Comparison of ENCODE assay signal across 25 cellular contexts in the genomic region with DNA sequence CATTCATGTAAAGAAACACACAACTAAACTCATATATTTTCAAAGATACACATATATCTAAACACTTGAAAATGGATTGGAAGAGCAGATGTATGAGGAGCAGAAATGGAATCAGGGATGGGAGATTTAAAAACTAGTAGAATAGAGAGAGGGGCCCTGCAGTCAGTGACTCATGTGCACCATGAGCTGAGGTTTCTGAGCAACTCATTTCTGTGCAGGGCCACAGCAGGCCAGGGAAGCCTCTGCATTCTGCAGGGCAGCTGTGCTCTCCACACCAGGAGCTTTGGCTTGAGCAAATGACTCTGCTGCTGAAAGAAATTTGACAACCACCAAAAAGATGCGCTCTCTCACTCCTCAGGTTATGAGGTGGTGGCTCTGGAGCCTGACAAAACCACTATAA. TPM values are rescaled to one million over a fixed set of nuclear protein-coding genes. Genes with fewer than 3 reads are reported as not detected.
DNase-seq lines count a peak whose midpoint lies in the region; ATAC-seq and TF ChIP-seq lines count a peak whose summit lies in the region.
"Had no signal": no experiment of that assay in that cellular context is flagged by ENCODE, and none has a peak within 500 bp of the region (broad histone marks: within the 10 kb centered on the region; RNA-seq: fewer than 3 reads in every experiment).

No MANE protein-coding gene starts in this region.

- no peaks in the 10 kb centered on the region for H3K9me3 Mint-ChIP-seq in activated naive CD4-positive, alpha-beta T cell treated with anti-CD3 and anti-CD28 coated beads, Interleukin-2, amount 50 U/mL, for 72 hours
- H3K9me3 Mint-ChIP-seq in stimulated activated effector memory CD8-positive, alpha-beta T cell treated with anti-CD3 and anti-CD28 coated beads, Interleukin-12 subunit alpha, Interleukin-12 subunit beta, amount 100 ng/mL, for 72 hours: no peaks in the 10 kb centered on the region
- H3K9me3 Mint-ChIP-seq: activated naive CD4-positive, alpha-beta T cell treated with anti-CD3 and anti-CD28 coated beads, Interleukin-2, amount 50 U/mL, for 24 hours; dendritic cell treated with granulocyte-macrophage colony-stimulating factor and Interleukin-4, amounts not matched to agents 40 ng/mL and 50 ng/mL, for 4 days; memory B cell; natural killer cell treated with Interleukin-12 subunit alpha and Interleukin-12 subunit beta and Interleukin-15 and Interleukin-18, amount 100 ng/mL, for 72 hours had no signal

- no peaks in the 10 kb centered on the region for H3K9me2 ChIP-seq in SK-N-SH

- no peak for TF ChIP-seq RAD21 in SK-N-SH (IDR thresholded peaks at IDR 0.05; ENCODE audit: low read length)

- no peak for DNase-seq in activated naive CD4-positive, alpha-beta T cell treated with anti-CD3 and anti-CD28 coated beads, Interleukin-2, amount 50 U/mL, for 72 hours (ENCODE audit: low spot score in 2 of 2)
- DNase-seq in activated naive CD4-positive, alpha-beta T cell treated with Interleukin-2 at 50 U/mL for 16 hours: no peak
- DNase-seq in SK-N-SH (no peak), fibroblast of peridontal ligament (ENCODE audit: extremely low read depth) (peak; percentile 51), SK-N-DZ (ENCODE audit: low spot score) (no peak), NCI-H510A treated with DMSO at 0.1 percent for 48 hours (lab: John Stamatoyannopoulos, UW) (no peak), activated gamma-delta T cell treated with Interleukin-2 at 50 U/mL for 16 hours (no peak)
- no peak for DNase-seq in stimulated activated effector memory CD8-positive, alpha-beta T cell treated with anti-CD3 and anti-CD28 coated beads, Interleukin-12 subunit alpha, Interleukin-12 subunit beta, amount 100 ng/mL, for 72 hours (ENCODE audit: low spot score in 2 of 2)
- DNase-seq: activated CD4-positive, alpha-beta T cell treated with anti-CD3 and anti-CD28 coated beads, Interleukin-2, amount 50 U/mL, for 1 hour; CD4-positive, alpha-beta memory T cell; DMS53; NCI-H1930; uterus had no signal

- peaks cover 0 to 10% of the 10 kb centered on the region in 2 experiments; a peak in 1 of 4 replicates for H3K4me1 ChIP-seq in SK-N-SH (ENCODE audit: control insufficient read depth in 1 of 2, insufficient read depth in 2 of 2, low read depth in 1 of 2, low read length in 1 of 2)
- H3K4me1 ChIP-seq: gastroesophageal sphincter, parathyroid adenoma, uterus had no signal

- no peak overlapping the region for H3K27ac ChIP-seq in SK-N-SH (ENCODE audit: low read depth in 2 of 2, low read length in 1 of 2)
- H3K27ac ChIP-seq: gastroesophageal sphincter, parathyroid adenoma, uterus had no signal

- H3K4me3 ChIP-seq in SK-N-SH (ENCODE audit: low read depth in 2 of 2, low read length in 1 of 2): no peak overlapping the region
- H3K4me3 ChIP-seq: gastroesophageal sphincter, K562, uterus had no signal

- CTCF ChIA-PET in SK-N-SH (lab: Yijun Ruan, JAX): interaction anchor here (0.8 to 1.2 kb wide), 2 partner anchors 102 to 149 kb away, joined by 3 to 5 read pairs; no protein-coding TSS in a partner anchor

- H3K4me3 Mint-ChIP-seq in stimulated activated effector memory CD8-positive, alpha-beta T cell treated with anti-CD3 and anti-CD28 coated beads, Interleukin-12 subunit alpha, Interleukin-12 subunit beta, amount 100 ng/mL, for 72 hours: no peak overlapping the region
- H3K4me3 Mint-ChIP-seq: activated naive CD4-positive, alpha-beta T cell treated with anti-CD3 and anti-CD28 coated beads, Interleukin-2, amount 50 U/mL, for 24 hours; CD4-positive, alpha-beta memory T cell; dendritic cell treated with granulocyte-macrophage colony-stimulating factor and Interleukin-4, amounts not matched to agents 40 ng/mL and 50 ng/mL, for 4 days; memory B cell; natural killer cell treated with Interleukin-12 subunit alpha and Interleukin-12 subunit beta and Interleukin-15 and Interleukin-18, amount 100 ng/mL, for 72 hours had no signal

- no peaks in the 10 kb centered on the region for H3F3A ChIP-seq in SK-N-SH (replicated peaks; ENCODE audit: insufficient read depth)

- no CpG with 5 or more reads among the region's 1 CpG for whole genome bisulfite sequencing in SK-N-SH (ENCODE audit: low lambda C conversion rate)

- ATAC-seq in activated naive CD4-positive, alpha-beta T cell treated with anti-CD3 and anti-CD28 coated beads, Interleukin-2, amount 50 U/mL, for 72 hours: peak; percentile 41 to 71
- ATAC-seq in stimulated activated effector memory CD8-positive, alpha-beta T cell treated with anti-CD3 and anti-CD28 coated beads, Interleukin-12 subunit alpha, Interleukin-12 subunit beta, amount 100 ng/mL, for 72 hours: peak; percentile 64
- ATAC-seq: gastroesophageal sphincter; HCT116; K562; natural killer cell treated with Interleukin-12 subunit alpha and Interleukin-12 subunit beta and Interleukin-15 and Interleukin-18, amount 100 ng/mL, for 72 hours; sciatic nerve had no signal

- H3K9me3 ChIP-seq in SK-N-SH: no peaks in the 10 kb centered on the region
- H3K9me3 ChIP-seq: gastroesophageal sphincter, uterus had no signal

- TF ChIP-seq CTCF in SK-N-SH (IDR thresholded peaks at IDR 0.05): no peak

- TF ChIP-seq EP300 in SK-N-SH (IDR thresholded peaks at IDR 0.05; ENCODE audit: borderline replicate concordance in 1 of 2, low read depth in 1 of 2, low read length in 1 of 2): no peak

- no peaks in the 10 kb centered on the region for H3K36me3 Mint-ChIP-seq in activated naive CD4-positive, alpha-beta T cell treated with anti-CD3 and anti-CD28 coated beads, Interleukin-2, amount 50 U/mL, for 72 hours
- H3K36me3 Mint-ChIP-seq in stimulated activated effector memory CD8-positive, alpha-beta T cell treated with anti-CD3 and anti-CD28 coated beads, Interleukin-12 subunit alpha, Interleukin-12 subunit beta, amount 100 ng/mL, for 72 hours: no peaks in the 10 kb centered on the region
- H3K36me3 Mint-ChIP-seq: activated naive CD4-positive, alpha-beta T cell treated with anti-CD3 and anti-CD28 coated beads, Interleukin-2, amount 50 U/mL, for 24 hours; CD4-positive, alpha-beta memory T cell; memory B cell; natural killer cell treated with Interleukin-12 subunit alpha and Interleukin-12 subunit beta and Interleukin-15 and Interleukin-18, amount 100 ng/mL, for 72 hours had no signal

- H3K4me1 Mint-ChIP-seq in stimulated activated effector memory CD8-positive, alpha-beta T cell treated with anti-CD3 and anti-CD28 coated beads, Interleukin-12 subunit alpha, Interleukin-12 subunit beta, amount 100 ng/mL, for 72 hours: no peaks in the 10 kb centered on the region
- H3K4me1 Mint-ChIP-seq: activated naive CD4-positive, alpha-beta T cell treated with anti-CD3 and anti-CD28 coated beads, Interleukin-2, amount 50 U/mL, for 24 hours; CD4-positive, alpha-beta memory T cell; memory B cell had no signal

- H3K27ac Mint-ChIP-seq in activated naive CD4-positive, alpha-beta T cell treated with anti-CD3 and anti-CD28 coated beads, Interleukin-2, amount 50 U/mL, for 72 hours: no peak overlapping the region
- no peak overlapping the region for H3K27ac Mint-ChIP-seq in stimulated activated effector memory CD8-positive, alpha-beta T cell treated with anti-CD3 and anti-CD28 coated beads, Interleukin-12 subunit alpha, Interleukin-12 subunit beta, amount 100 ng/mL, for 72 hours
- H3K27ac Mint-ChIP-seq: activated naive CD4-positive, alpha-beta T cell treated with anti-CD3 and anti-CD28 coated beads, Interleukin-2, amount 50 U/mL, for 24 hours; CD4-positive, alpha-beta memory T cell; dendritic cell treated with granulocyte-macrophage colony-stimulating factor and Interleukin-4, amounts not matched to agents 40 ng/mL and 50 ng/mL, for 4 days; memory B cell; natural killer cell treated with Interleukin-12 subunit alpha and Interleukin-12 subunit beta and Interleukin-15 and Interleukin-18, amount 100 ng/mL, for 72 hours had no signal

- H3K79me2 ChIP-seq in SK-N-SH (ENCODE audit: insufficient read depth): no peaks in the 10 kb centered on the region
- H3K79me2 ChIP-seq: parathyroid adenoma had no signal

- H3K36me3 ChIP-seq in SK-N-SH (replicated peaks in 1 of 2; ENCODE audit: control insufficient read depth in 1 of 2, insufficient read depth in 2 of 2, low read length in 1 of 2): no peaks in the 10 kb centered on the region
- H3K36me3 ChIP-seq: gastroesophageal sphincter, uterus had no signal

- H4K20me1 ChIP-seq in SK-N-SH (ENCODE audit: insufficient read depth): no peaks in the 10 kb centered on the region

- no peaks in the 10 kb centered on the region; the same call in 1 of the 2 replicates for H3K27me3 ChIP-seq in SK-N-SH (ENCODE audit: insufficient read depth)
- H3K27me3 ChIP-seq: uterus had no signal

- no peak overlapping the region for H3K9ac ChIP-seq in SK-N-SH
- H3K9ac ChIP-seq: parathyroid adenoma had no signal

- no peak overlapping the region for H2AFZ ChIP-seq in SK-N-SH (ENCODE audit: low read depth)
- H2AFZ ChIP-seq: parathyroid adenoma had no signal

- no peak overlapping the region for H3K4me2 ChIP-seq in SK-N-SH

- POLR2A ChIA-PET in SK-N-SH (lab: Yijun Ruan, JAX): no interaction called here

TF ChIP-seq in SK-N-SH, 30 proteins besides CTCF, POLR2A, EP300 and RAD21 (continues in another document):
- TF ChIP-seq GATA2 (CRISPR knock-in tag; IDR thresholded peaks at IDR 0.05) (no peak), SIN3A (IDR thresholded peaks at IDR 0.05; ENCODE audit: borderline replicate concordance, low read depth, low read length) (no peak)

RNA-seq across cellular contexts. Expression of a gene that starts 27.1 kb away (rescaled TPM):
- total RNA-seq in activated naive CD4-positive, alpha-beta T cell treated with anti-CD3 and anti-CD28 coated beads, Interleukin-2, amount 50 U/mL, for 72 hours: under 1 TPM in 1 of 2 donors, not detected in 1; 0.10 TPM
- polyA plus RNA-seq in SK-N-SH (2012; rRNA removed): 0.02 TPM in 1 of 2 replicates, not detected in the other
- 0.01 and 0.04 TPM in 2 replicates for polyA plus RNA-seq in SK-N-SH (2012; cell fraction: cytosol; rRNA removed)
- polyA plus RNA-seq in SK-N-SH (2012; cell fraction: nucleus; rRNA removed): 0.05 TPM in 1 of 2 replicates, not detected in the other
- polyA plus RNA-seq in SK-N-DZ (2014; cell fraction: cytosol; rRNA removed): 6.0 and 7.8 TPM in 2 replicates
- polyA plus RNA-seq in SK-N-DZ (2014; cell fraction: nucleus; rRNA removed): 5.3 and 7.8 TPM in 2 replicates
- total RNA-seq: A673; CD4-positive, alpha-beta memory T cell; natural killer cell treated with Interleukin-12 subunit alpha and Interleukin-12 subunit beta and Interleukin-15 and Interleukin-18, amount 100 ng/mL, for 72 hours had no signal
- polyA plus RNA-seq: CD4-positive, alpha-beta memory T cell had no signal

RNA-seq across cellular contexts. Expression of a gene that starts 41.9 kb away (rescaled TPM):
- under 1 TPM in 1 of 2 donors, not detected in 1; 0.82 TPM for total RNA-seq in activated naive CD4-positive, alpha-beta T cell treated with anti-CD3 and anti-CD28 coated beads, Interleukin-2, amount 50 U/mL, for 72 hours
- not detected in 2 replicates for polyA plus RNA-seq in SK-N-SH (2012; rRNA removed)
- polyA plus RNA-seq in SK-N-SH (2012; cell fraction: cytosol; rRNA removed): 0.06 and 0.09 TPM in 2 replicates
- polyA plus RNA-seq in SK-N-SH (2012; cell fraction: nucleus; rRNA removed): 0.11 and 0.16 TPM in 2 replicates
- not detected in 2 replicates for polyA plus RNA-seq in SK-N-DZ (2014; cell fraction: cytosol; rRNA removed)
- polyA plus RNA-seq in SK-N-DZ (2014; cell fraction: nucleus; rRNA removed): not detected in 2 replicates
- total RNA-seq: A673; bronchial epithelial cell; CD4-positive, alpha-beta memory T cell; K562; natural killer cell treated with Interleukin-12 subunit alpha and Interleukin-12 subunit beta and Interleukin-15 and Interleukin-18, amount 100 ng/mL, for 72 hours; sciatic nerve; subcutaneous adipose tissue had no signal
- polyA plus RNA-seq: CD4-positive, alpha-beta memory T cell; K562 had no signal

RNA-seq across cellular contexts. Expression of a gene that starts 42.1 kb away (rescaled TPM):
- total RNA-seq in activated naive CD4-positive, alpha-beta T cell treated with anti-CD3 and anti-CD28 coated beads, Interleukin-2, amount 50 U/mL, for 72 hours: 10 to 100 TPM; 40.7 to 58.2 TPM
- polyA plus RNA-seq in SK-N-SH (2012; rRNA removed): 97.4 and 116 TPM in 2 replicates
- polyA plus RNA-seq in SK-N-SH (2012; cell fraction: cytosol; rRNA removed): 129 and 149 TPM in 2 replicates
- 34.0 and 34.2 TPM in 2 replicates for polyA plus RNA-seq in SK-N-SH (2012; cell fraction: nucleus; rRNA removed)
- 38.0 and 51.3 TPM in 2 replicates for polyA plus RNA-seq in SK-N-DZ (2014; cell fraction: cytosol; rRNA removed)
- 43.3 and 50.4 TPM in 2 replicates for polyA plus RNA-seq in SK-N-DZ (2014; cell fraction: nucleus; rRNA removed)
